Comparison of ENCODE assay signal across 1 cellular context in the genomic region with DNA sequence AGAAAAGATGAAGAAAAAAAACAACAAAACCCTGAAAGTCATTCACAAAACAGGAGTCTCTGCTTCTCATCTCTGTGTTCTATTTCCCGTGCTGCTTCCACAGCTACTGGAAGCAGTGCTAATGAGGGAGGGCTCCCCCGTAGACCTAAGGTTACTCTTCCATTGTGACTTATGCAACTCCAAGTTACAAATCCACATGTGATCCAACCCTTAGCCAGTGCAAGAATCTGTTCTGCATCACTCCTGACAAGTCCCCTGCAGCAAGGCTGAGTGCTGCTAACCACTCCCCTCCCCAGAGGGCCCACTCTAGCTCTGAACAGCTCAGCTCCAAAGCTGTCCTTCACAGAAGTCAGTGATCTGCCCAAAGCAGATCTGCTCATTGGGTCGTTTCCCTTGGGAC.
TF ChIP-seq lines count a peak whose summit lies in the region.

No MANE protein-coding gene starts in this region.

TF ChIP-seq in SK-N-SH treated with all-trans-retinoic acid at 6 μM for 48 hours, 23 proteins besides CTCF, POLR2A, EP300 and RAD21 (continued from another document):
- no peak for TF ChIP-seq POU6F1 (CRISPR knock-in tag; IDR thresholded peaks at IDR 0.05; ENCODE audit: borderline replicate concordance, low read depth)
